Comparison of ENCODE assay signal across 21 cellular contexts in genomic region chr7:139867847-139868246, GRCh38. TPM values are rescaled to one million over a fixed set of nuclear protein-coding genes. Genes with fewer than 3 reads are reported as not detected.
"Had no signal": no experiment of that assay in that cellular context is flagged by ENCODE, and none has a peak within 500 bp of the region (broad histone marks: within the 10 kb centered on the region; RNA-seq: fewer than 3 reads in every experiment).

No MANE protein-coding gene starts in this region.

- H3K27me3 ChIP-seq: ovary, right atrium auricular region, right lobe of liver, tibial nerve, uterus had no signal

- H3K36me3 ChIP-seq: left ventricle myocardium inferior, ovary, right atrium auricular region, right lobe of liver, tibial nerve, uterus had no signal

- H3K4me1 ChIP-seq: right lobe of liver, uterus had no signal

- H3K9me3 ChIP-seq: ovary, right lobe of liver, uterus had no signal

- ATAC-seq: mucosa of descending colon; naive thymus-derived CD4-positive, alpha-beta T cell; natural killer cell treated with Interleukin-12 subunit alpha and Interleukin-12 subunit beta and Interleukin-15 and Interleukin-18, amount 100 ng/mL, for 72 hours; right lobe of liver; stimulated activated memory B cell treated with anti-CD40 and anti-IgM and Interleukin-4, amounts not matched to agents 10 μg/mL and 1 μg/mL and 100 μg/mL, for 72 hours; stimulated activated naive CD8-positive, alpha-beta T cell treated with anti-CD3 and anti-CD28 coated beads, Interleukin-15, amount 100 ng/mL, for 72 hours had no signal

- H3K4me2 ChIP-seq: smooth muscle cell had no signal

- DNase-seq: islet precursor cell; left ventricle myocardium inferior; mesendoderm; mucosa of descending colon; naive thymus-derived CD4-positive, alpha-beta T cell; ovary; right lobe of liver; stimulated activated CD4-positive, alpha-beta T cell treated with anti-CD3 and anti-CD28 coated beads, Interleukin-1b, Interleukin-23, amount 100 ng/mL, for 48 hours; stimulated activated CD4-positive, alpha-beta T cell treated with anti-CD3 and anti-CD28 coated beads, Interleukin-2, amount 100 ng/mL, for 48 hours; stimulated activated CD4-positive, alpha-beta T cell treated with anti-CD3 and anti-CD28 coated beads, Interleukin-4, amount 100 ng/mL, for 4 hours; stimulated activated CD8-positive, alpha-beta memory T cell treated with anti-CD3 and anti-CD28 coated beads, Interleukin-4, amount 100 ng/mL, for 48 hours; stimulated activated naive CD4-positive, alpha-beta T cell treated with Interleukin-2 at 50 U/mL for 16 hours; stimulated activated naive CD8-positive, alpha-beta T cell treated with anti-CD3 and anti-CD28 coated beads, Interleukin-15, amount 100 ng/mL, for 72 hours; substantia nigra; uterus had no signal

- H3K4me3 ChIP-seq: left ventricle myocardium inferior, lung, mucosa of descending colon, ovary, right atrium auricular region, right lobe of liver, smooth muscle cell, tibial nerve, uterus had no signal

- H3K27ac ChIP-seq: left ventricle myocardium inferior, ovary, right atrium auricular region, right lobe of liver, tibial nerve, uterus had no signal

RNA-seq across cellular contexts. Expression of gene TBXAS1, which starts 38.8 kb away (rescaled TPM):
- total RNA-seq: smooth muscle cell had no signal
